In the genomic region with DNA sequence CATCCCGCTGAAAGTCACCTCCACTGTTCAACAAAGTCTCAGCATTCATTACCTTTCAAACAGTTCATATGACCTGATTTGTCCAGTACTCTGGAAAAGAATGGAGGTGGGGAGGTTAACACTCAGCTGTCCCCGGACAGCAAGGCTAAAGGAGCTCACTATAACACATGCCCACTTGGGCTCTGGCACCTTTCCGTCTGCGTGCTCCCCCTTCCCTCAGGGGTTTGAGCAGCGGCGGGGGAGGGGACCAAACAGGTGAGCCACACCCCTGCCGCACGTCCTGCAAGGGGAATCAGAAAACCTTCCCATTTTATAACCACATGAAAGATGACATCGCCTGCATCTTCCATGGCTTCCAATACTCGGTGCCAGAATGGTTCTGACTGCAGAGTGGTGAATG, we compare ENCODE assay signal across 29 cellular contexts. TPM values are rescaled to one million over a fixed set of nuclear protein-coding genes. Genes with fewer than 3 reads are reported as not detected.
DNase-seq lines count a peak whose midpoint lies in the region; ATAC-seq, FAIRE-seq and TF ChIP-seq lines count a peak whose summit lies in the region.
"Had no signal": no experiment of that assay in that cellular context is flagged by ENCODE, and none has a peak within 500 bp of the region (broad histone marks: within the 10 kb centered on the region; RNA-seq: fewer than 3 reads in every experiment).

No MANE protein-coding gene starts in this region.

- H3K9me3 Mint-ChIP-seq in GM23338, result peaks cover 6% of the 10 kb centered on the region; the same call in 1 of the 3 replicates

- H3K4me3 Mint-ChIP-seq in GM23338, result no peak overlapping the region
- H3K4me3 Mint-ChIP-seq: CD14-positive monocyte; CD4-positive, alpha-beta memory T cell; CD4-positive, CD25-positive, alpha-beta regulatory T cell; CD8-positive, alpha-beta memory T cell had no signal

- H3F3A ChIP-seq in GM23338 (replicated peaks; ENCODE audit: low read depth), result no peaks in the 10 kb centered on the region

- H3K27ac Mint-ChIP-seq in GM23338, result no peak overlapping the region
- H3K27ac Mint-ChIP-seq: CD14-positive monocyte; CD4-positive, alpha-beta memory T cell; CD4-positive, CD25-positive, alpha-beta regulatory T cell had no signal

- no peaks in the 10 kb centered on the region for H4K20me1 ChIP-seq in GM23338 (replicated peaks; ENCODE audit: insufficient read depth)
- H4K20me1 ChIP-seq in K562 (replicated peaks; ENCODE audit: control insufficient read depth, insufficient read depth, low read length), result no peaks in the 10 kb centered on the region
- H4K20me1 ChIP-seq: BLaER1 had no signal

- POLR2A ChIA-PET in K562 (lab: Yijun Ruan, JAX), result no interaction called here

- H3K36me3 ChIP-seq in GM23338 (ENCODE audit: insufficient read depth) (no peaks in the 10 kb centered on the region), K562 (ENCODE audit: control insufficient read depth, insufficient read depth, low read length) (no peaks in the 10 kb centered on the region), iPS-15b (ENCODE audit: control insufficient read depth, insufficient read depth, low read length) (no peaks in the 10 kb centered on the region)
- H3K36me3 ChIP-seq: BE2C, BLaER1 had no signal

- H3K79me2 ChIP-seq in GM23338 (replicated peaks; ENCODE audit: insufficient read depth) (no peaks in the 10 kb centered on the region), K562 (ENCODE audit: control insufficient read depth, insufficient read depth, low read length) (no peaks in the 10 kb centered on the region)

- WGBS in K562 (ENCODE audit: insufficient coverage, low coverage, missing lambda C conversion rate), result 17% methylated on average over 9 of the region's 10 CpGs

- TF ChIP-seq CTCF in GM23338 (conservative IDR thresholded peaks at IDR 0.05; ENCODE audit: low read depth in 2 of 2) (no peak), K562 (IDR thresholded peaks at IDR 0.05 in 2 of 3, conservative IDR thresholded peaks at IDR 0.05 in 1 of 3; ENCODE audit: insufficient read depth in 2 of 3, low read depth in 1 of 3, low read length in 3 of 3) (no peak)

- no peaks in the 10 kb centered on the region for H3K9me1 ChIP-seq in K562 (ENCODE audit: control insufficient read depth, insufficient read depth, low read length)

- H3K4me2 ChIP-seq in GM23338, result peak overlapping the region; percentile 24
- peak overlapping the region; percentile 18; the same call in 1 of the 2 replicates for H3K4me2 ChIP-seq in K562 (ENCODE audit: insufficient read depth, low read length)
- H3K4me2 ChIP-seq: BLaER1 had no signal

- CTCF ChIA-PET in K562 (lab: Yijun Ruan, JAX; ENCODE audit: low intra/inter-chr PET ratio), result no interaction called here

- DNase-seq in ELF-1 (ENCODE audit: low read depth, low spot score) (peak; percentile 3), GM23338 (ENCODE audit: low spot score) (peak; percentile 45), K562 (ENCODE audit: extremely low read depth in 1 of 4, low spot score in 3 of 4) (no peak), HK-2 (ENCODE audit: unreplicated experiment) (no peak), SKM-1 treated with dmso at 0.1 percent for 144 hours (lab: John Stamatoyannopoulos, UW; ENCODE audit: unreplicated experiment) (no peak)
- DNase-seq in stimulated activated CD4-positive, alpha-beta T cell treated with anti-CD3 and anti-CD28 coated beads, Interleukin-12 subunit alpha, Interleukin-12 subunit beta, amount 100 ng/mL, for 4 hours, result no peak
- DNase-seq: 8988T; ACHN; BE2C; C1 segment of cervical spinal cord; CD4-positive, alpha-beta memory T cell; CD4-positive, CD25-positive, alpha-beta regulatory T cell; CD8-positive, alpha-beta memory T cell; COR-L47; DMS 273 treated with DMSO at 0.1 percent for 48 hours; DMS153; DMS53; DMS79; DND-41; EL; GF-D8 had no signal

- H3K9me3 ChIP-seq in K562 (replicated peaks; ENCODE audit: control insufficient read depth, insufficient read depth, low read depth, low read length) (no peaks in the 10 kb centered on the region), iPS-15b (ENCODE audit: control insufficient read depth, insufficient read depth, low read length) (no peaks in the 10 kb centered on the region)
- H3K9me3 ChIP-seq: BE2C, BLaER1 had no signal

- H3K27me3 ChIP-seq in GM23338 (ENCODE audit: insufficient read depth) (no peaks in the 10 kb centered on the region), K562 (ENCODE audit: control insufficient read depth in 2 of 2, insufficient read depth in 2 of 2, low read length in 2 of 2) (peaks cover 0 to 4% of the 10 kb centered on the region in 2 experiments; a peak in 1 of 5 replicates), iPS-15b (ENCODE audit: control insufficient read depth, insufficient read depth, low read length) (no peaks in the 10 kb centered on the region)
- H3K27me3 ChIP-seq: BLaER1 had no signal

- H3K36me3 Mint-ChIP-seq in GM23338 (ENCODE audit: low read depth), result peaks cover 4% of the 10 kb centered on the region; the same call in 1 of the 3 replicates
- H3K36me3 Mint-ChIP-seq: CD14-positive monocyte; CD4-positive, alpha-beta memory T cell; CD4-positive, CD25-positive, alpha-beta regulatory T cell had no signal

- peaks cover 8% of the 10 kb centered on the region for H3K27me3 Mint-ChIP-seq in GM23338 (ENCODE audit: insufficient read depth, low read depth, poor library complexity)
- H3K27me3 Mint-ChIP-seq: CD4-positive, CD25-positive, alpha-beta regulatory T cell had no signal

- H3K4me3 ChIP-seq in GM23338 (no peak overlapping the region), K562 (no peak overlapping the region), iPS-15b (ENCODE audit: low read depth, low read length) (peak overlapping the region; percentile 40)
- H3K4me3 ChIP-seq: BLaER1 had no signal

- H2AFZ ChIP-seq in GM23338 (peak overlapping the region; percentile 87), K562 (ENCODE audit: low read depth, low read length) (peak overlapping the region; percentile 53; the same call in 1 of the 2 replicates)

- H3K4me1 ChIP-seq in GM23338 (ENCODE audit: insufficient read depth) (peaks cover 12% of the 10 kb centered on the region; the same call in 1 of the 2 replicates), K562 (replicated peaks in 1 of 2; ENCODE audit: control insufficient read depth in 2 of 2, insufficient read depth in 2 of 2, low read length in 2 of 2) (no peaks in the 10 kb centered on the region), iPS-15b (ENCODE audit: control insufficient read depth, insufficient read depth, low read length) (peaks cover 3% of the 10 kb centered on the region)
- H3K4me1 ChIP-seq: BE2C, BLaER1 had no signal

- TF ChIP-seq RAD21 in K562 (CRISPR knock-in tag; conservative IDR thresholded peaks at IDR 0.05 in 1 of 2, IDR thresholded peaks at IDR 0.05 in 1 of 2), result no peak

- BruUV-seq in K562 (replicated peaks; lab: Mats Ljungman, UMichigan), result no TSS peak

- in situ Hi-C loops in K562 (cut with MboI), result no loop called here

- peak; percentile 82 for ATAC-seq in GM23338
- ATAC-seq in K562, result peak; percentile 21; the same call in 2 of the 3 replicates
- ATAC-seq in HG02970 (IDR thresholded peaks at IDR 0.05; ENCODE audit: low FRiP score, unreplicated experiment), result no peak

- no peak for FAIRE-seq in K562 (lab: Jason Lieb, UNC)
- FAIRE-seq: A204.1, G401.6, GM12892, GM19239 had no signal

- H3K9ac ChIP-seq in K562 (ENCODE audit: insufficient read depth in 1 of 2, low read depth in 2 of 2, low read length in 2 of 2) (no peak overlapping the region), iPS-15b (ENCODE audit: low read depth, low read length) (no peak overlapping the region)
- H3K9ac ChIP-seq: BLaER1 had no signal

- intact Hi-C loops in K562 (cut with micrococcal nuclease), result no loop called here

- TF ChIP-seq POLR2A in K562 (conservative IDR thresholded peaks at IDR 0.05), result no peak

- no peaks in the 10 kb centered on the region for H3K9me2 ChIP-seq in GM23338 (ENCODE audit: insufficient read depth)

- peaks cover 5% of the 10 kb centered on the region; the same call in 2 of the 3 replicates for H3K4me1 Mint-ChIP-seq in GM23338
- H3K4me1 Mint-ChIP-seq: CD14-positive monocyte; CD4-positive, alpha-beta memory T cell; CD4-positive, CD25-positive, alpha-beta regulatory T cell; CD8-positive, alpha-beta memory T cell had no signal

- H3K27ac ChIP-seq in GM23338 (ENCODE audit: low read depth) (no peak overlapping the region), K562 (ENCODE audit: extremely low read depth, low read depth, low read length) (no peak overlapping the region)
- H3K27ac ChIP-seq: BLaER1 had no signal

- TF ChIP-seq EP300 in K562 (IDR thresholded peaks at IDR 0.05; ENCODE audit: low read length), result no peak

TF ChIP-seq in GM23338, 12 proteins besides CTCF, POLR2A, EP300 and RAD21 (continues in another document):
- TF ChIP-seq ZNF331 (CRISPR knock-in tag; IDR thresholded peaks at IDR 0.05; ENCODE audit: low read depth), result no peak

TF ChIP-seq in K562, 482 proteins besides CTCF, POLR2A, EP300 and RAD21:
- TF ChIP-seq ZNF143 (CRISPR knock-in tag; IDR thresholded peaks at IDR 0.05), result no peak
- TF ChIP-seq ASH1L (IDR thresholded peaks at IDR 0.05; ENCODE audit: borderline replicate concordance, low read depth, partially characterized antibody), result no peak

RNA-seq across cellular contexts. Expression of a gene that starts 39.9 kb away (rescaled TPM):
- total RNA-seq in GM23338 (2014; rRNA removed; shearing (Covaris generic)), result 31.7 and 38.6 TPM in 2 replicates
- polyA plus RNA-seq in GM23338 (2016; fragmentation: Nextera tagmentation; extraction: Ambion mirVana), result 13.9 and 19.4 TPM in 2 replicates
- 36.8 and 85.1 TPM in 2 replicates for total RNA-seq in K562 (2011; cell fraction: chromatin; rRNA removed; ENCODE audit: low replicate concordance)
- total RNA-seq in K562 (2011; cell fraction: nucleolus; rRNA removed), result 18.2 and 23.7 TPM in 2 replicates
- 26.6 and 27.4 TPM in 2 replicates for total RNA-seq in K562 (2011; cell fraction: nucleoplasm; rRNA removed)
- total RNA-seq in K562 (2014; rRNA removed), result 9.1 and 15.1 TPM in 2 replicates
- 10.6 and 11.2 TPM in 2 replicates for total RNA-seq in K562 (2014; rRNA removed; fragmentation: Illumina TruSeq; extraction: Trizol)
- total RNA-seq in K562 (2015; rRNA removed; fragmentation: Illumina TruSeq; extraction: Trizol), result 8.7 and 9.5 TPM in 2 replicates
- total RNA-seq in K562 (2021), result 16.1 and 18.8 TPM in 2 replicates
- polyA plus RNA-seq in K562 (2011; rRNA removed), result 22.4 and 27.0 TPM in 2 replicates
- polyA plus RNA-seq in K562 (2011; cell fraction: cytosol; rRNA removed), result 6.2 and 12.7 TPM in 2 replicates
- polyA plus RNA-seq in K562 (2011; cell fraction: nucleus; rRNA removed), result 35.6 and 42.9 TPM in 2 replicates
- 9.4 and 17.2 TPM in 2 replicates for polyA plus RNA-seq in K562 (2012)
- 10.4 and 13.0 TPM in 2 replicates for polyA plus RNA-seq in K562 (2014; fragmentation: Illumina TruSeq; extraction: Trizol)
- 1 to 10 TPM; 7.5 to 8.0 TPM for polyA plus RNA-seq in K562 (2014; fragmentation: Nextera tagmentation; extraction: Ambion mirVana)
- 12.8 and 13.6 TPM in 2 replicates for polyA plus RNA-seq in K562 (2014; rRNA removed)
- polyA minus RNA-seq in K562 (2011; rRNA and poly(A)+ RNA removed), result 87.6 and 93.6 TPM in 2 replicates
- polyA minus RNA-seq in K562 (2011; cell fraction: cytosol; rRNA and poly(A)+ RNA removed), result 18.4 and 19.9 TPM in 2 replicates
- polyA minus RNA-seq in K562 (2011; cell fraction: nucleus; rRNA and poly(A)+ RNA removed), result 32.7 and 61.4 TPM in 2 replicates

Comparison
In these comparisons a context has a peak if more than half of its experiments do, and no peak if none do; other contexts are left out.
1. DNase-seq: peak in ELF-1 (single experiment) and GM23338 (single experiment); none in K562 (0 of 4), HK-2 (single experiment), stimulated activated CD4-positive, alpha-beta T cell treated with anti-CD3 and anti-CD28 coated beads, Interleukin-12 subunit alpha, Interleukin-12 subunit beta, amount 100 ng/mL, for 4 hours (single experiment) and SKM-1 treated with dmso at 0.1 percent for 144 hours (single experiment).